In the genomic region with DNA sequence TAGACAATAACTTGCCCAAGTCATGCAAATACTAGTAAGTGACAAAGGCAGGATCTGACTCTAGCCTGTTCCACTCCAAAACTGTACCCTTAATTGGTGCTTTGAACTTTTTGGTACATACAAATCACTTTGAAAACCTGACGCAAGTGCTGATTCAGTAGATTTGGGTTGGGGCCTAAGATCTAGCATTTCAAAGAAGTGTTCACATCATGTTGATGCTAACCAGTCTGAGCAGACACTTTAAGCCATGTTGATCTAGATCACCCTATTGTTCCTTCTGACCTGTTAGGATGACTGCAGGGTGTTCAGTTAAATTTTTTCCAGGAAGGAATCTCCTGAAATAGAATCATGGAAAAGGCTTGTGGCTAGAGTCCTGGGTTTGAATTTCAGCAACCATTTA, we compare ENCODE assay signal across 2 cellular contexts.
A peak's percentile ranks its signal among the peaks of the same experiment; 100 is the strongest.
TF ChIP-seq lines count a peak whose summit lies in the region.

No MANE protein-coding gene starts in this region.

TF ChIP-seq in HepG2, 621 proteins besides CTCF, POLR2A, EP300 and RAD21:
- TF ChIP-seq, protein P1, sequence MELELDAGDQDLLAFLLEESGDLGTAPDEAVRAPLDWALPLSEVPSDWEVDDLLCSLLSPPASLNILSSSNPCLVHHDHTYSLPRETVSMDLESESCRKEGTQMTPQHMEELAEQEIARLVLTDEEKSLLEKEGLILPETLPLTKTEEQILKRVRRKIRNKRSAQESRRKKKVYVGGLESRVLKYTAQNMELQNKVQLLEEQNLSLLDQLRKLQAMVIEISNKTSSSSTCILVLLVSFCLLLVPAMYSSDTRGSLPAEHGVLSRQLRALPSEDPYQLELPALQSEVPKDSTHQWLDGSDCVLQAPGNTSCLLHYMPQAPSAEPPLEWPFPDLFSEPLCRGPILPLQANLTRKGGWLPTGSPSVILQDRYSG (CRISPR knock-in tag; IDR thresholded peaks at IDR 0.05): no peak
- TF ChIP-seq ZFP90 (CRISPR knock-in tag; IDR thresholded peaks at IDR 0.05; ENCODE audit: borderline replicate concordance) (no peak), MAFK (conservative IDR thresholded peaks at IDR 0.05 in 1 of 2, IDR thresholded peaks at IDR 0.05 in 1 of 2; ENCODE audit: low read length in 2 of 2) (peak; percentile 22 to 38; a peak in 2 of 4 replicates), ZNF496 (CRISPR knock-in tag; IDR thresholded peaks at IDR 0.05; ENCODE audit: insufficient replicate concordance) (no peak)
- TF ChIP-seq, protein P2, sequence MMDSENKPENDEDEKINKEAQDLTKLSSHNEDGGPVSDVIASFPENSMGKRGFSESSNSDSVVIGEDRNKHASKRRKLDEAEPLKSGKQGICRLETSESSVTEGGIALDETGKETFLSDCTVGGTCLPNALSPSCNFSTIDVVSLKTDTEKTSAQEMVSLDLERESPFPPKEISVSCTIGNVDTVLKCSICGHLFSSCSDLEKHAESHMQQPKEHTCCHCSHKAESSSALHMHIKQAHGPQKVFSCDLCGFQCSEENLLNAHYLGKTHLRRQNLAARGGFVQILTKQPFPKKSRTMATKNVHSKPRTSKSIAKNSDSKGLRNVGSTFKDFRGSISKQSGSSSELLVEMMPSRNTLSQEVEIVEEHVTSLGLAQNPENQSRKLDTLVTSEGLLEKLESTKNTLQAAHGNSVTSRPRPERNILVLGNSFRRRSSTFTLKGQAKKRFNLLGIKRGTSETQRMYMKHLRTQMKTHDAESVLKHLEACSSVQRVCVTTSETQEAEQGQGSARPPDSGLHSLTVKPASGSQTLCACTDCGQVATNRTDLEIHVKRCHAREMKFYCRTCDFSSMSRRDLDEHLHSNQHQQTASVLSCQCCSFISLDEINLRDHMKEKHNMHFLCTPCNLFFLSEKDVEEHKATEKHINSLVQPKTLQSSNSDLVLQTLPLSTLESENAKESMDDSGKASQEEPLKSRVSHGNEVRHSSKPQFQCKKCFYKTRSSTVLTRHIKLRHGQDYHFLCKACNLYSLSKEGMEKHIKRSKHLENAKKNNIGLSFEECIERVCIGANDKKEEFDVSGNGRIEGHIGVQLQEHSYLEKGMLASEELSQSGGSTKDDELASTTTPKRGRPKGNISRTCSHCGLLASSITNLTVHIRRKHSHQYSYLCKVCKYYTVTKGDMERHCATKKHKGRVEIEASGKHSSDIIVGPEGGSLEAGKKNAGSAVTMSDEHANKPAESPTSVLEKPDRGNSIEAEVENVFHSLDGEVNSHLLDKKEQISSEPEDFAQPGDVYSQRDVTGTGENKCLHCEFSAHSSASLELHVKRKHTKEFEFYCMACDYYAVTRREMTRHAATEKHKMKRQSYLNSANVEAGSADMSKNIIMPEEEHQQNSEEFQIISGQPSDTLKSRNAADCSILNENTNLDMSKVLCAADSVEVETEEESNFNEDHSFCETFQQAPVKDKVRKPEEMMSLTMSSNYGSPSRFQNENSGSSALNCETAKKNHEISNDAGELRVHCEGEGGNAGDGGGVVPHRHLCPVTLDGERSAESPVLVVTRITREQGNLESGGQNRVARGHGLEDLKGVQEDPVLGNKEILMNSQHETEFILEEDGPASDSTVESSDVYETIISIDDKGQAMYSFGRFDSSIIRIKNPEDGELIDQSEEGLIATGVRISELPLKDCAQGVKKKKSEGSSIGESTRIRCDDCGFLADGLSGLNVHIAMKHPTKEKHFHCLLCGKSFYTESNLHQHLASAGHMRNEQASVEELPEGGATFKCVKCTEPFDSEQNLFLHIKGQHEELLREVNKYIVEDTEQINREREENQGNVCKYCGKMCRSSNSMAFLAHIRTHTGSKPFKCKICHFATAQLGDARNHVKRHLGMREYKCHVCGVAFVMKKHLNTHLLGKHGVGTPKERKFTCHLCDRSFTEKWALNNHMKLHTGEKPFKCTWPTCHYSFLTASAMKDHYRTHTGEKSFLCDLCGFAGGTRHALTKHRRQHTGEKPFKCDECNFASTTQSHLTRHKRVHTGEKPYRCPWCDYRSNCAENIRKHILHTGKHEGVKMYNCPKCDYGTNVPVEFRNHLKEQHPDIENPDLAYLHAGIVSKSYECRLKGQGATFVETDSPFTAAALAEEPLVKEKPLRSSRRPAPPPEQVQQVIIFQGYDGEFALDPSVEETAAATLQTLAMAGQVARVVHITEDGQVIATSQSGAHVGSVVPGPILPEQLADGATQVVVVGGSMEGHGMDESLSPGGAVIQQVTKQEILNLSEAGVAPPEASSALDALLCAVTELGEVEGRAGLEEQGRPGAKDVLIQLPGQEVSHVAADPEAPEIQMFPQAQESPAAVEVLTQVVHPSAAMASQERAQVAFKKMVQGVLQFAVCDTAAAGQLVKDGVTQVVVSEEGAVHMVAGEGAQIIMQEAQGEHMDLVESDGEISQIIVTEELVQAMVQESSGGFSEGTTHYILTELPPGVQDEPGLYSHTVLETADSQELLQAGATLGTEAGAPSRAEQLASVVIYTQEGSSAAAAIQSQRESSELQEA (CRISPR knock-in tag; IDR thresholded peaks at IDR 0.05; ENCODE audit: not compliant biosample characterization): no peak

TF ChIP-seq in GM12878, 131 proteins besides CTCF, POLR2A, EP300 and RAD21:
- TF ChIP-seq NBN (IDR thresholded peaks at IDR 0.05) (no peak), HCFC1 (IDR thresholded peaks at IDR 0.05; ENCODE audit: low read length) (no peak), HDAC6 (IDR thresholded peaks at IDR 0.05; ENCODE audit: unreplicated experiment) (no peak)
TF ChIP-seq in GM12878: peak in this region for 0.
